Comparison of ENCODE assay signal across 1 cellular context in genomic region chr13:50544226-50544625, GRCh38.
TF ChIP-seq lines count a peak whose summit lies in the region.

No MANE protein-coding gene starts in this region.

TF ChIP-seq in GM23338, 12 proteins besides CTCF, POLR2A, EP300 and RAD21 (continued from another document):
- TF ChIP-seq ZNF462 (CRISPR knock-in tag; IDR thresholded peaks at IDR 0.05) (no peak), ZNF331 (CRISPR knock-in tag; IDR thresholded peaks at IDR 0.05; ENCODE audit: low read depth) (no peak)
